Comparison of ENCODE assay signal across 20 cellular contexts in genomic region chr5:157750320-157750719, GRCh38. TPM values are rescaled to one million over a fixed set of nuclear protein-coding genes. Genes with fewer than 3 reads are reported as not detected.
DNase-seq lines count a peak whose midpoint lies in the region; TF ChIP-seq lines count a peak whose summit lies in the region.
"Had no signal": no experiment of that assay in that cellular context is flagged by ENCODE, and none has a peak within 500 bp of the region (broad histone marks: within the 10 kb centered on the region; RNA-seq: fewer than 3 reads in every experiment).

No MANE protein-coding gene starts in this region.

- H3K9me3 ChIP-seq in spleen: no peaks in the 10 kb centered on the region
- H3K9me3 ChIP-seq in right atrium auricular region: no peaks in the 10 kb centered on the region

- DNase-seq in AG20443 (ENCODE audit: low spot score) (peak; percentile 44), M059J (ENCODE audit: low read depth) (peak; percentile 26), epithelial cell of esophagus (ENCODE audit: low read depth) (peak; percentile 45), lung microvascular endothelial cell (ENCODE audit: low read depth in 2 of 2) (peak; percentile 42 to 54), spleen (no peak), NCI-H524 (lab: John Stamatoyannopoulos, UW) (no peak), right atrium auricular region (ENCODE audit: low spot score) (no peak)
- DNase-seq in stimulated activated CD4-positive, alpha-beta T cell treated with anti-CD3 and anti-CD28 coated beads, Interleukin-1b, Interleukin-23, amount 100 ng/mL, for 48 hours: no peak
- DNase-seq: activated CD8-positive, alpha-beta T cell treated with anti-CD3 and anti-CD28 coated beads for 36 hours; amygdala; cortex of kidney; H9; NCI-H1105 treated with DMSO at 0.1 percent for 48 hours; NCI-H345; nephron progenitor cell; retina; stimulated activated CD4-positive, alpha-beta T cell treated with anti-CD3 and anti-CD28 coated beads, Interleukin-4, amount 100 ng/mL, for 4 hours; trophoblast cell had no signal

- TF ChIP-seq CTCF in epithelial cell of esophagus (IDR thresholded peaks at IDR 0.05; ENCODE audit: insufficient read depth, low read depth, low read length, missing control alignments): no peak
- no peak for TF ChIP-seq CTCF in spleen (IDR thresholded peaks at IDR 0.05 in 8 of 11, conservative IDR thresholded peaks at IDR 0.05 in 3 of 11)
- no peak for TF ChIP-seq CTCF in right atrium auricular region (IDR thresholded peaks at IDR 0.05)

- TF ChIP-seq POLR2A in spleen (IDR thresholded peaks at IDR 0.05): no peak

- H3K4me3 ChIP-seq in epithelial cell of esophagus (ENCODE audit: low read length): no peak overlapping the region
- H3K4me3 ChIP-seq in spleen: no peak overlapping the region
- no peak overlapping the region for H3K4me3 ChIP-seq in right atrium auricular region
- H3K4me3 ChIP-seq: lung, SK-N-MC had no signal

- intact Hi-C loops in spleen (cut with DNase I; ENCODE audit: low total_unique reads): no loop called here

- peaks cover 0 to 45% (median 32%) of the 10 kb centered on the region in 6 donors for H3K36me3 ChIP-seq in spleen
- peaks cover 14% of the 10 kb centered on the region for H3K36me3 ChIP-seq in right atrium auricular region

- 89 to 96% (median 92%) methylated on average over 1 of the region's 1 CpG for WGBS in spleen, 5 donors

- H3K4me1 ChIP-seq in spleen (peaks cover 0 to 5% (median under 1%) of the 10 kb centered on the region in 6 donors), right atrium auricular region (no peaks in the 10 kb centered on the region)

- H3K27me3 ChIP-seq in spleen (replicated peaks in 1 of 7) (no peaks in the 10 kb centered on the region), right atrium auricular region (no peaks in the 10 kb centered on the region)

- H3K27ac ChIP-seq in spleen (no peak overlapping the region), right atrium auricular region (no peak overlapping the region)
- H3K27ac ChIP-seq: SK-N-MC had no signal

RNA-seq across cellular contexts. Expression of gene LSM11, which starts 6.8 kb away (rescaled TPM):
- 3.0 and 5.1 TPM in 2 replicates for total RNA-seq in M059J (2014; rRNA removed; shearing (Covaris generic))
- total RNA-seq in lung microvascular endothelial cell (5.0 and 5.4 TPM in 2 replicates), spleen (1 to 10 TPM; 3.0 to 4.6 (median 3.5) TPM), right atrium auricular region (1 to 10 TPM; 1.6 to 2.4 TPM)
- 1 to 10 TPM; 1.2 to 1.5 (median 1.3) TPM for polyA plus RNA-seq in spleen

RNA-seq across cellular contexts. Expression of gene THG1L, which starts 19.1 kb away (rescaled TPM):
- total RNA-seq in M059J (2014; rRNA removed; shearing (Covaris generic)): 6.1 and 14.4 TPM in 2 replicates
- total RNA-seq in lung microvascular endothelial cell (5.4 and 10.2 TPM in 2 replicates), spleen (10 to 100 TPM in 2 of 7 donors, 1 to 10 TPM in 5; 7.5 to 13.0 (median 8.8) TPM), right atrium auricular region (1 to 10 TPM; 4.5 to 4.8 TPM)
- polyA plus RNA-seq in spleen: 10 to 100 TPM in 2 of 3 donors, 1 to 10 TPM in 1; 8.3 to 17.8 (median 17.0) TPM

Comparison
In these comparisons a context has a peak if more than half of its experiments do, and no peak if none do; other contexts are left out.
1. DNase-seq: peak in AG20443 (single experiment), M059J (single experiment), epithelial cell of esophagus (single experiment) and lung microvascular endothelial cell (2 of 2); none in spleen (single experiment), NCI-H524 (0 of 2), stimulated activated CD4-positive, alpha-beta T cell treated with anti-CD3 and anti-CD28 coated beads, Interleukin-1b, Interleukin-23, amount 100 ng/mL, for 48 hours (single experiment) and right atrium auricular region (single experiment).